Comparison of ENCODE assay signal across 16 cellular contexts in the genomic region with DNA sequence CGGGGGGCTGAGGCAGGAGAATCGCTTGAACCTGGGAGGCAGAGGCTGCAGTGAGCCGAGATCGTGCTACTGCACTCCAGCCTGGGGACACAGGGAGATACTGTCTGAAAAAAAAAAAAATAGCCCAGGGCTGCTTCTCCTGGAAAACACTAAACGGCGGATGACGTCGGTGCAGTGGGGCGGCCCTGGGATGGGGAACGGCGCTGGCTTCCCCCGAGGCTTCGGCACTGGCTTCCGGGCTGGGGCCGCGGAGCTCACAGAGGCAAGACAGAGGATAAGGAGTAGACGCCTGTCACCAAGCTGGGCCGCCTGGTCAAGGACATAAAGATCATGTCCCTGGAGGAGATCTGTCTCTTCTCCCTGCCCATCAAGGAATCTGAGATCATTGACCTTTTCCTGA. TPM values are rescaled to one million over a fixed set of nuclear protein-coding genes. Genes with fewer than 3 reads are reported as not detected.
DNase-seq lines count a peak whose midpoint lies in the region; ATAC-seq and TF ChIP-seq lines count a peak whose summit lies in the region.
"Had no signal": no experiment of that assay in that cellular context is flagged by ENCODE, and none has a peak within 500 bp of the region (broad histone marks: within the 10 kb centered on the region; RNA-seq: fewer than 3 reads in every experiment).

No MANE protein-coding gene starts in this region.

- no peaks in the 10 kb centered on the region for H3K9me3 ChIP-seq in heart left ventricle
- H3K9me3 ChIP-seq in right cardiac atrium (ENCODE audit: control insufficient read depth, low read length), result no peaks in the 10 kb centered on the region

- H3K27me3 ChIP-seq in heart left ventricle, result peaks cover 0 to 3% (median 0%) of the 10 kb centered on the region in 9 donors
- H3K27me3 ChIP-seq in right cardiac atrium (ENCODE audit: control insufficient read depth, insufficient read depth), result no peaks in the 10 kb centered on the region

- no peak overlapping the region for H3K27ac ChIP-seq in heart left ventricle
- no peak overlapping the region for H3K27ac ChIP-seq in right cardiac atrium (ENCODE audit: low read length)
- H3K27ac ChIP-seq: BLaER1 treated with 17β-estradiol and CSF1 and Interleukin-3, amounts not matched to agents 10 nM and 100 nM had no signal

- WGBS in heart left ventricle, 4 donors, result 47 to 67% (median 60%) methylated on average over 18 of the region's 18 CpGs
- 50% methylated on average over 18 of the region's 18 CpGs for WGBS in right cardiac atrium

- no peak overlapping the region for H3K4me3 ChIP-seq in heart left ventricle
- no peak overlapping the region for H3K4me3 ChIP-seq in right cardiac atrium (ENCODE audit: low read length)
- H3K4me3 ChIP-seq: BLaER1 treated with 17β-estradiol and CSF1 and Interleukin-3, amounts not matched to agents 10 nM and 100 nM had no signal

- peaks cover 0 to 7% (median 0%) of the 10 kb centered on the region in 12 donors for H3K4me1 ChIP-seq in heart left ventricle
- no peaks in the 10 kb centered on the region for H3K4me1 ChIP-seq in right cardiac atrium (ENCODE audit: control insufficient read depth, insufficient read depth, low read length)

- no peaks in the 10 kb centered on the region for H3K36me3 ChIP-seq in heart left ventricle
- H3K36me3 ChIP-seq: BLaER1 treated with 17β-estradiol and CSF1 and Interleukin-3, amounts not matched to agents 10 nM and 100 nM had no signal

- peak; percentile 59 for ATAC-seq in Right ventricle myocardium superior (ENCODE audit: poor library complexity)
- peak in 2 of 4 donors; percentile 32 to 33 for ATAC-seq in heart left ventricle
- peak; percentile 58 to 64 for ATAC-seq in right cardiac atrium
- ATAC-seq in left lobe of liver, result no peak

- no peak for TF ChIP-seq POLR2A in heart left ventricle (IDR thresholded peaks at IDR 0.05)

- intact Hi-C loops in Right ventricle myocardium superior (cut with DNase I) (no loop called here), cardiac septum (cut with DNase I) (no loop called here), heart left ventricle (cut with DNase I) (no loop called here), right cardiac atrium (cut with DNase I) (no loop called here)

- no peak for TF ChIP-seq CTCF in heart left ventricle (IDR thresholded peaks at IDR 0.05)

- peak; percentile 73 for DNase-seq in Right ventricle myocardium superior
- DNase-seq in cardiac septum (ENCODE audit: low spot score), result no peak
- peak in 3 of 5 donors; percentile 48 to 74 (median 67) for DNase-seq in heart left ventricle
- peak; percentile 74 to 89 (median 86) for DNase-seq in right cardiac atrium
- DNase-seq in left lobe of liver (ENCODE audit: low spot score), result no peak
- no peak for DNase-seq in iPS-NIHi7 (ENCODE audit: extremely low spot score)
- no peak for DNase-seq in NCI-H82 treated with DMSO at 0.1 percent for 48 hours (lab: John Stamatoyannopoulos, UW; ENCODE audit: unreplicated experiment)
- DNase-seq: 8988T; AML-193; CD4-positive, CD25-positive, alpha-beta regulatory T cell; DMS53; GOT3; H9 had no signal

RNA-seq across cellular contexts. Expression of gene PRSS57, which starts 5.0 kb away (rescaled TPM):
- total RNA-seq in Right ventricle myocardium superior (not detected), cardiac septum (not detected), heart left ventricle (not detected), right cardiac atrium (not detected), left lobe of liver (not detected)
- polyA plus RNA-seq in heart left ventricle (not detected), right cardiac atrium (not detected)
- total RNA-seq: H9, HT-29 had no signal
- polyA plus RNA-seq: CD4-positive, CD25-positive, alpha-beta regulatory T cell; IgD-negative memory B cell had no signal

RNA-seq across cellular contexts. Expression of gene FSTL3, which starts 14.0 kb away (rescaled TPM):
- 27.4 TPM for total RNA-seq in Right ventricle myocardium superior
- total RNA-seq in cardiac septum, result 136 TPM
- 100 to 1,000 TPM in 4 of 9 donors, 10 to 100 TPM in 5; 41.7 to 347 (median 99.9) TPM for total RNA-seq in heart left ventricle
- polyA plus RNA-seq in heart left ventricle, result 100 to 1,000 TPM; 131 to 376 TPM
- total RNA-seq in right cardiac atrium, result 100 to 1,000 TPM in 1 of 4 donors, 10 to 100 TPM in 3; 47.1 to 110 (median 61.9) TPM
- polyA plus RNA-seq in right cardiac atrium, result 64.1 TPM
- 4.3 TPM for total RNA-seq in left lobe of liver

RNA-seq across cellular contexts. Expression of gene PALM, which starts 18.5 kb away (rescaled TPM):
- total RNA-seq in Right ventricle myocardium superior, result 32.9 TPM
- total RNA-seq in cardiac septum, result 18.9 TPM
- 10 to 100 TPM; 13.5 to 42.3 (median 23.3) TPM for total RNA-seq in heart left ventricle
- 10 to 100 TPM; 15.7 to 23.8 TPM for polyA plus RNA-seq in heart left ventricle
- total RNA-seq in right cardiac atrium, result 10 to 100 TPM; 34.9 to 84.9 (median 46.9) TPM
- 30.3 TPM for polyA plus RNA-seq in right cardiac atrium
- total RNA-seq in left lobe of liver, result 6.6 TPM
- total RNA-seq: CD4-positive, CD25-positive, alpha-beta regulatory T cell; HT-29 had no signal
- polyA plus RNA-seq: CD4-positive, CD25-positive, alpha-beta regulatory T cell; IgD-negative memory B cell had no signal

RNA-seq across cellular contexts. Expression of gene RNF126, which starts 27.2 kb away (rescaled TPM):
- total RNA-seq in Right ventricle myocardium superior, result 21.2 TPM
- 31.4 TPM for total RNA-seq in cardiac septum
- 100 to 1,000 TPM in 1 of 9 donors, 10 to 100 TPM in 8; 21.6 to 105 (median 29.4) TPM for total RNA-seq in heart left ventricle
- polyA plus RNA-seq in heart left ventricle, result 10 to 100 TPM; 23.5 to 45.2 TPM
- 10 to 100 TPM; 21.7 to 37.6 (median 28.0) TPM for total RNA-seq in right cardiac atrium
- polyA plus RNA-seq in right cardiac atrium, result 24.5 TPM
- 22.2 TPM for total RNA-seq in left lobe of liver

RNA-seq across cellular contexts. Expression of gene FGF22, which starts 50.5 kb away (rescaled TPM):
- total RNA-seq in Right ventricle myocardium superior (not detected), cardiac septum (not detected), heart left ventricle (under 1 TPM in 3 of 9 donors, not detected in 6; 0.16 to 0.36 (median 0.20) TPM), right cardiac atrium (under 1 TPM in 3 of 4 donors, not detected in 1; 0.15 to 0.34 (median 0.17) TPM), left lobe of liver (0.30 TPM)
- polyA plus RNA-seq in heart left ventricle (under 1 TPM; 0.07 to 0.11 TPM), right cardiac atrium (0.23 TPM)
- polyA plus RNA-seq: IgD-negative memory B cell had no signal

Comparison
In these comparisons a context has a peak if more than half of its experiments do, and no peak if none do; other contexts are left out.
1. DNase-seq: peak in Right ventricle myocardium superior (single experiment), heart left ventricle (3 of 5) and right cardiac atrium (3 of 3); none in cardiac septum (single experiment), left lobe of liver (single experiment), iPS-NIHi7 (single experiment) and NCI-H82 treated with DMSO at 0.1 percent for 48 hours (single experiment).